Comparison of ENCODE assay signal across 28 cellular contexts in the genomic region with DNA sequence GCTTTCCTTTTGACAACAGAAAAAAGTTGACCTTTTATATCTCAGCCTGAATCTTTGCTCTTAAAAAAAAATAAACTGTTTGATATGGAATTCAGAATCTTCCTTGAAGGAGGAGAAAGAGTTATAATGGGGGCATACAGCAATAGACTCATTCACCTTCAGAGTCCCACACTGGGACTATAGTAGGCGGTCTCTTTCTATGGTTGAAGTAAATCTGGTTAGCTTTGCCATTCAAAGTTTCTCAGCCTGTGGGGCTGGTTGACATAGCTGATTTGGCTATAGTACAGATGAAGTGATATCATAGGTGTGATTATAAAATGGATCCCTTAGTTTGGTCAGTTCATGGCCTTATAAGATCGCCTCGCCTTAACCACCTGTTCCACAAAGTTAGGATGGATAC.
"Had no signal": no experiment of that assay in that cellular context is flagged by ENCODE, and none has a peak within 500 bp of the region (broad histone marks: within the 10 kb centered on the region; RNA-seq: fewer than 3 reads in every experiment).

No MANE protein-coding gene starts in this region.

- H3K4me1 Mint-ChIP-seq: activated CD4-positive, alpha-beta T cell treated with anti-CD3 and anti-CD28 coated beads, Interleukin-2, amount 10 ng/mL, durations not matched to agents 24 days and 14 days; activated naive CD4-positive, alpha-beta T cell treated with anti-CD3 and anti-CD28 coated beads, Interleukin-2, amount 10 ng/mL, durations not matched to agents 7 days and 5 days had no signal

- H3K27me3 Mint-ChIP-seq: activated CD4-positive, alpha-beta memory T cell treated with anti-CD3 and anti-CD28 coated beads, Interleukin-2, amount 10 ng/mL, durations not matched to agents 7 days and 5 days; activated CD4-positive, alpha-beta T cell treated with anti-CD3 and anti-CD28 coated beads for 36 hours; activated CD4-positive, alpha-beta T cell treated with anti-CD3 and anti-CD28 coated beads, Interleukin-2, amount 10 ng/mL, durations not matched to agents 24 days and 14 days; activated naive CD4-positive, alpha-beta T cell treated with anti-CD3 and anti-CD28 coated beads, Interleukin-2, amount 10 ng/mL, durations not matched to agents 7 days and 5 days; brain; dendritic cell treated with granulocyte-macrophage colony-stimulating factor and Interleukin-4, amounts not matched to agents 40 ng/mL and 50 ng/mL, for 4 days had no signal

- H3K9me3 Mint-ChIP-seq: activated CD4-positive, alpha-beta memory T cell treated with anti-CD3 and anti-CD28 coated beads, Interleukin-2, amount 10 ng/mL, durations not matched to agents 7 days and 5 days; activated CD4-positive, alpha-beta T cell treated with anti-CD3 and anti-CD28 coated beads, Interleukin-2, amount 10 ng/mL, durations not matched to agents 24 days and 14 days; activated naive CD4-positive, alpha-beta T cell treated with anti-CD3 and anti-CD28 coated beads, Interleukin-2, amount 10 ng/mL, durations not matched to agents 7 days and 5 days; activated naive CD4-positive, alpha-beta T cell treated with anti-CD3 and anti-CD28 coated beads, Interleukin-2, amount 50 U/mL, for 72 hours; activated T-cell treated with anti-CD3 and anti-CD28 coated beads, Interleukin-2, amount 50 U/mL, for 24 hours; activated T-cell treated with anti-CD3 and anti-CD28 coated beads, Interleukin-2, amount 50 U/mL, for 72 hours; dendritic cell treated with granulocyte-macrophage colony-stimulating factor and Interleukin-4, amounts not matched to agents 40 ng/mL and 50 ng/mL, for 4 days; endodermal cell had no signal

- ATAC-seq: activated T-cell treated with anti-CD3 and anti-CD28 coated beads, Interleukin-2, amount 50 U/mL, for 72 hours; esophagus mucosa had no signal

- H3K36me3 Mint-ChIP-seq: activated naive CD4-positive, alpha-beta T cell treated with anti-CD3 and anti-CD28 coated beads, Interleukin-2, amount 10 ng/mL, durations not matched to agents 7 days and 5 days; activated naive CD4-positive, alpha-beta T cell treated with anti-CD3 and anti-CD28 coated beads, Interleukin-2, amount 50 U/mL, for 72 hours; brain had no signal

- DNase-seq: activated CD4-positive, alpha-beta memory T cell treated with anti-CD3 and anti-CD28 coated beads, Interleukin-2, amount 10 ng/mL, durations not matched to agents 7 days and 5 days; activated CD4-positive, alpha-beta T cell treated with anti-CD3 and anti-CD28 coated beads, Interleukin-2, amount 10 ng/mL, durations not matched to agents 24 days and 14 days; activated CD4-positive, alpha-beta T cell treated with anti-CD3 and anti-CD28 coated beads, Interleukin-2, amount 50 U/mL, for 4 hours; activated CD4-positive, CD25-positive, alpha-beta regulatory T cell; activated CD4-positive, CD25-positive, alpha-beta regulatory T cell treated with anti-CD3 and anti-CD28 coated beads, Interleukin-2, amount 50 U/mL, for 72 hours; activated CD8-positive, alpha-beta memory T cell treated with anti-CD3 and anti-CD28 coated beads, Interleukin-2, amount 50 U/mL, for 48 hours; activated gamma-delta T cell; activated naive CD4-positive, alpha-beta T cell; activated naive CD4-positive, alpha-beta T cell treated with anti-CD3 and anti-CD28 coated beads, Interleukin-2, amount 10 ng/mL, durations not matched to agents 7 days and 5 days; activated T-cell treated with anti-CD3 and anti-CD28 coated beads for 4 hours; activated T-cell treated with anti-CD3 and anti-CD28 coated beads, Interleukin-2, amount 50 U/mL, for 24 hours; activated T-cell treated with anti-CD3 and anti-CD28 coated beads, Interleukin-2, amount 50 U/mL, for 72 hours; adrenal gland; amygdala; aorta; central memory CD4-positive, alpha-beta T cell; cerebellar nuclear complex; dorsolateral prefrontal cortex; effector memory CD4-positive, alpha-beta T cell; endodermal cell; foreskin fibroblast; head of caudate nucleus; T-helper 2 cell had no signal

- H3K27ac Mint-ChIP-seq: activated CD4-positive, alpha-beta memory T cell treated with anti-CD3 and anti-CD28 coated beads, Interleukin-2, amount 10 ng/mL, durations not matched to agents 7 days and 5 days; activated CD4-positive, alpha-beta T cell treated with anti-CD3 and anti-CD28 coated beads for 36 hours; activated CD4-positive, alpha-beta T cell treated with anti-CD3 and anti-CD28 coated beads, Interleukin-2, amount 10 ng/mL, durations not matched to agents 24 days and 14 days; activated naive CD4-positive, alpha-beta T cell treated with anti-CD3 and anti-CD28 coated beads, Interleukin-2, amount 10 ng/mL, durations not matched to agents 7 days and 5 days; activated naive CD4-positive, alpha-beta T cell treated with anti-CD3 and anti-CD28 coated beads, Interleukin-2, amount 50 U/mL, for 72 hours; activated T-cell treated with anti-CD3 and anti-CD28 coated beads, Interleukin-2, amount 50 U/mL, for 24 hours; activated T-cell treated with anti-CD3 and anti-CD28 coated beads, Interleukin-2, amount 50 U/mL, for 72 hours; brain; dendritic cell treated with granulocyte-macrophage colony-stimulating factor and Interleukin-4, amounts not matched to agents 40 ng/mL and 50 ng/mL, for 4 days; endodermal cell had no signal

- H3K4me3 Mint-ChIP-seq: activated CD4-positive, alpha-beta memory T cell treated with anti-CD3 and anti-CD28 coated beads, Interleukin-2, amount 10 ng/mL, durations not matched to agents 7 days and 5 days; activated CD4-positive, alpha-beta T cell treated with anti-CD3 and anti-CD28 coated beads for 36 hours; activated CD4-positive, alpha-beta T cell treated with anti-CD3 and anti-CD28 coated beads, Interleukin-2, amount 10 ng/mL, durations not matched to agents 24 days and 14 days; activated naive CD4-positive, alpha-beta T cell treated with anti-CD3 and anti-CD28 coated beads, Interleukin-2, amount 10 ng/mL, durations not matched to agents 7 days and 5 days; activated T-cell treated with anti-CD3 and anti-CD28 coated beads, Interleukin-2, amount 50 U/mL, for 24 hours; activated T-cell treated with anti-CD3 and anti-CD28 coated beads, Interleukin-2, amount 50 U/mL, for 72 hours; brain; dendritic cell treated with granulocyte-macrophage colony-stimulating factor and Interleukin-4, amounts not matched to agents 40 ng/mL and 50 ng/mL, for 4 days; endodermal cell had no signal
